In the genomic region with DNA sequence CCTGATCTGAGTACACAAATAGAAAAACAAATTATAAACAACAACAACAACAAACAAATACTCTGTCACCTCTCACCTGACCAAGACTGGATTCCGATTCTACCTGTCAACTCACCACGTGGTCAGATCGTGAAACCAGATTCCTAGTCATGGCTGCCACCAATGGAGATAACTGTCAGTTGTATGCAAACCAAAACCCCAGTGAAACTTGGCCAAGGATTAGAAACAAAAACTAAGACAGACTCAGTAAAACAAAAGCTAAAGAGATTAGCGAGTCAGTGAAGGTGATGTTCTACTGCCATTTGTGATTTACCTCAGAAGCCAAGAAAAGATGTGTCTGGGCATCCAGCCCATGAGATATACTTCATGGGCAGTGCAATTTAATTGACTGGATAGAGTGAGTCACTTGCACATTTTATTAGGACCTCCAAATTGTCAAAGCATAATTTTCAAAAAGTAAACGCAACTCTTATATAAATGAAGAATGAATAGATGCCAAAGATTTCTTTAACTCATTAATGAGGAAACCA, we compare ENCODE assay signal across 1 cellular context.
TF ChIP-seq lines count a peak whose summit lies in the region.

No MANE protein-coding gene starts in this region.

TF ChIP-seq in A549, 52 proteins besides CTCF, POLR2A, EP300 and RAD21 (continued from another document):
- TF ChIP-seq, protein P1, sequence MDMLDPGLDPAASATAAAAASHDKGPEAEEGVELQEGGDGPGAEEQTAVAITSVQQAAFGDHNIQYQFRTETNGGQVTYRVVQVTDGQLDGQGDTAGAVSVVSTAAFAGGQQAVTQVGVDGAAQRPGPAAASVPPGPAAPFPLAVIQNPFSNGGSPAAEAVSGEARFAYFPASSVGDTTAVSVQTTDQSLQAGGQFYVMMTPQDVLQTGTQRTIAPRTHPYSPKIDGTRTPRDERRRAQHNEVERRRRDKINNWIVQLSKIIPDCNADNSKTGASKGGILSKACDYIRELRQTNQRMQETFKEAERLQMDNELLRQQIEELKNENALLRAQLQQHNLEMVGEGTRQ (IDR thresholded peaks at IDR 0.05), result no peak
- TF ChIP-seq, protein P2, sequence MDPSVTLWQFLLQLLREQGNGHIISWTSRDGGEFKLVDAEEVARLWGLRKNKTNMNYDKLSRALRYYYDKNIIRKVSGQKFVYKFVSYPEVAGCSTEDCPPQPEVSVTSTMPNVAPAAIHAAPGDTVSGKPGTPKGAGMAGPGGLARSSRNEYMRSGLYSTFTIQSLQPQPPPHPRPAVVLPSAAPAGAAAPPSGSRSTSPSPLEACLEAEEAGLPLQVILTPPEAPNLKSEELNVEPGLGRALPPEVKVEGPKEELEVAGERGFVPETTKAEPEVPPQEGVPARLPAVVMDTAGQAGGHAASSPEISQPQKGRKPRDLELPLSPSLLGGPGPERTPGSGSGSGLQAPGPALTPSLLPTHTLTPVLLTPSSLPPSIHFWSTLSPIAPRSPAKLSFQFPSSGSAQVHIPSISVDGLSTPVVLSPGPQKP (IDR thresholded peaks at IDR 0.05; ENCODE audit: low read depth, low read length), result no peak
- no peak for TF ChIP-seq RNF2 (IDR thresholded peaks at IDR 0.05; ENCODE audit: borderline replicate concordance, low read depth)
- no peak for TF ChIP-seq MAZ (IDR thresholded peaks at IDR 0.05; ENCODE audit: borderline replicate concordance, low read depth, low read length)
- TF ChIP-seq HOXB5 (CRISPR knock-in tag; IDR thresholded peaks at IDR 0.05), result no peak
- no peak for TF ChIP-seq ZC3H11A (IDR thresholded peaks at IDR 0.05)
- TF ChIP-seq CBX2 (IDR thresholded peaks at IDR 0.05; ENCODE audit: borderline replicate concordance, low read depth), result no peak
